16 cellular contexts compared by ENCODE assay signal in the genomic region with DNA sequence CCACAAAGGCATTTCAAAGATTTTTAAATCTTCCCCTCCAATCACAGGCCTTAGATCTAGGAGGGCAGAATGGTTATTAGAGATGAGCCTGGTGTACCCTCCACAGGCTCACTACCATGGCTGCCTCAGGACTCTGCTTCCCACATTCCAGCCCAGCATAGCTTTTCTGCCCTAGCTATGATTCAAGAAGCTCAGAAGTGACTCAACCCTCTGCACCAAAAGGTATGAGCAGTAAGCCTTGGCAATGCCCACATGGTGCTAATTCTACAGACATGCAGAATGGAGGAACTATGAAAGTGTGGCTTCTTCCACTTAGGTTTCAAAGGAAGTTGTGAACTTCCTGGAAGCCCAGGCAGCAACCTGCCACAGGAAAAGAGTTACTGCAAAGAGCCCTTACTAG.
DNase-seq lines count a peak whose midpoint lies in the region; ATAC-seq and TF ChIP-seq lines count a peak whose summit lies in the region.
"Had no signal": no experiment of that assay in that cellular context is flagged by ENCODE, and none has a peak within 500 bp of the region (broad histone marks: within the 10 kb centered on the region; RNA-seq: fewer than 3 reads in every experiment).

No MANE protein-coding gene starts in this region.

- H3K36me3 Mint-ChIP-seq in H9 (ENCODE audit: insufficient read depth in 1 of 3, low read depth in 3 of 3), result no peaks in the 10 kb centered on the region
- H3K36me3 Mint-ChIP-seq: CD4-positive, CD25-positive, alpha-beta regulatory T cell; IgD-negative memory B cell had no signal

- no peak overlapping the region for H3K4me3 Mint-ChIP-seq in stimulated activated naive CD8-positive, alpha-beta T cell treated with anti-CD3 and anti-CD28 coated beads, Interleukin-15, amount 100 ng/mL, for 72 hours
- no peak overlapping the region for H3K4me3 Mint-ChIP-seq in H9
- H3K4me3 Mint-ChIP-seq: CD4-positive, CD25-positive, alpha-beta regulatory T cell; IgD-negative memory B cell had no signal

- no peak overlapping the region for H2AFZ ChIP-seq in H9 (ENCODE audit: low read length)

- no peak overlapping the region for H2AK5ac ChIP-seq in H9 (ENCODE audit: insufficient read length, low read length)

- no peak overlapping the region for H3K4me2 ChIP-seq in H9 (ENCODE audit: insufficient read depth, insufficient read length, low read length)
- H3K4me2 ChIP-seq: BLaER1 treated with 17β-estradiol and CSF1 and Interleukin-3, amounts not matched to agents 10 nM and 100 nM had no signal

- no peaks in the 10 kb centered on the region for H4K20me1 ChIP-seq in H9 (ENCODE audit: control insufficient read depth, insufficient read depth, insufficient read length)
- H4K20me1 ChIP-seq: BLaER1 treated with 17β-estradiol and CSF1 and Interleukin-3, amounts not matched to agents 10 nM and 100 nM had no signal

- H3K4ac ChIP-seq in H9 (ENCODE audit: low read depth, low read length), result no peak overlapping the region

- H3K27me3 ChIP-seq in H9 (ENCODE audit: insufficient read depth, low read length), result no peaks in the 10 kb centered on the region
- H3K27me3 ChIP-seq: BLaER1 treated with 17β-estradiol and CSF1 and Interleukin-3, amounts not matched to agents 10 nM and 100 nM had no signal

- H3K23me2 ChIP-seq in H9 (ENCODE audit: insufficient read length, low read depth, low read length, poor library complexity, severe bottlenecking), result no peaks in the 10 kb centered on the region

- no peak overlapping the region for H3K27ac ChIP-seq in H9 (ENCODE audit: insufficient read length, low read depth, low read length)
- H3K27ac ChIP-seq: BLaER1 treated with 17β-estradiol and CSF1 and Interleukin-3, amounts not matched to agents 10 nM and 100 nM had no signal

- H4K91ac ChIP-seq in H9 (ENCODE audit: insufficient read length, low read depth, low read length), result no peak overlapping the region

- no peak overlapping the region for H3T11ph ChIP-seq in H9 (ENCODE audit: low read length)

- H3K27ac Mint-ChIP-seq in stimulated activated naive CD8-positive, alpha-beta T cell treated with anti-CD3 and anti-CD28 coated beads, Interleukin-15, amount 100 ng/mL, for 72 hours, result no peak overlapping the region
- no peak overlapping the region for H3K27ac Mint-ChIP-seq in H9
- H3K27ac Mint-ChIP-seq: CD4-positive, CD25-positive, alpha-beta regulatory T cell; IgD-negative memory B cell had no signal

- H3K27me3 Mint-ChIP-seq in stimulated activated naive CD8-positive, alpha-beta T cell treated with anti-CD3 and anti-CD28 coated beads, Interleukin-15, amount 100 ng/mL, for 72 hours, result no peaks in the 10 kb centered on the region
- H3K27me3 Mint-ChIP-seq in H9 (ENCODE audit: low read depth), result no peaks in the 10 kb centered on the region
- H3K27me3 Mint-ChIP-seq: CD4-positive, CD25-positive, alpha-beta regulatory T cell; IgD-negative memory B cell had no signal

- H3K23ac ChIP-seq in H9 (ENCODE audit: insufficient read length, low read depth, low read length), result no peak overlapping the region

- H3K14ac ChIP-seq in H9 (ENCODE audit: insufficient read depth, low read length), result no peak overlapping the region

- peak; percentile 19 for ATAC-seq in stimulated activated naive CD8-positive, alpha-beta T cell treated with anti-CD3 and anti-CD28 coated beads, Interleukin-15, Interleukin-2, amounts not matched to agents 100 U/mL and 50 U/mL, for 24 hours
- no peak for ATAC-seq in stimulated activated naive CD8-positive, alpha-beta T cell treated with anti-CD3 and anti-CD28 coated beads, Interleukin-15, amount 100 ng/mL, for 72 hours
- ATAC-seq in HG03354 (IDR thresholded peaks at IDR 0.05; ENCODE audit: poor library complexity, severe bottlenecking, unreplicated experiment), result no peak
- ATAC-seq: HCT116 had no signal

- H2BK12ac ChIP-seq in H9 (ENCODE audit: insufficient read length, low read depth, low read length), result no peak overlapping the region

- H3K9ac ChIP-seq in H9 (ENCODE audit: extremely low read depth, insufficient read length, low read length), result no peak overlapping the region
- H3K9ac ChIP-seq: BLaER1 treated with 17β-estradiol and CSF1 and Interleukin-3, amounts not matched to agents 10 nM and 100 nM had no signal

- no peak overlapping the region for H3K56ac ChIP-seq in H9 (ENCODE audit: insufficient read length, low read depth, low read length)

- no peak overlapping the region for H2BK120ac ChIP-seq in H9 (ENCODE audit: low read depth, low read length, poor library complexity, severe bottlenecking)

- no peak overlapping the region for H4K5ac ChIP-seq in H9 (ENCODE audit: insufficient read length, low read depth, low read length)

- no peaks in the 10 kb centered on the region for H3K79me1 ChIP-seq in H9 (ENCODE audit: insufficient read depth, low read depth, low read length, poor library complexity, severe bottlenecking)

- no peak for DNase-seq in stimulated activated naive CD8-positive, alpha-beta T cell treated with anti-CD3 and anti-CD28 coated beads, Interleukin-15, Interleukin-2, amounts not matched to agents 100 U/mL and 50 U/mL, for 24 hours
- DNase-seq in stimulated activated naive CD8-positive, alpha-beta T cell treated with anti-CD3 and anti-CD28 coated beads, Interleukin-15, amount 100 ng/mL, for 72 hours, result no peak
- DNase-seq in NCI-H226, result peak; percentile 19
- peak; percentile 60 for DNase-seq in epithelial cell of esophagus (ENCODE audit: low read depth)
- no peak for DNase-seq in T1000 (lab: John Stamatoyannopoulos, UW)
- DNase-seq in DMS53 (lab: John Stamatoyannopoulos, UW), result no peak
- no peak for DNase-seq in H9
- DNase-seq: 8988T; AML-193; CD4-positive, CD25-positive, alpha-beta regulatory T cell; DMS79; GDM1 had no signal

- no peaks in the 10 kb centered on the region for H3K4me1 ChIP-seq in H9 (ENCODE audit: insufficient read depth, low read length)
- H3K4me1 ChIP-seq: BLaER1 treated with 17β-estradiol and CSF1 and Interleukin-3, amounts not matched to agents 10 nM and 100 nM had no signal

- no peak overlapping the region for H2BK15ac ChIP-seq in H9 (ENCODE audit: low read depth, low read length)

- H3K9me3 Mint-ChIP-seq in stimulated activated naive CD8-positive, alpha-beta T cell treated with anti-CD3 and anti-CD28 coated beads, Interleukin-15, amount 100 ng/mL, for 72 hours, result peaks cover 12 to 18% of the 10 kb centered on the region in 2 donors
- peaks cover 0 to 4% of the 10 kb centered on the region in 2 experiments; a peak in 4 of 5 replicates for H3K9me3 Mint-ChIP-seq in H9

- no peaks in the 10 kb centered on the region for H3K79me2 ChIP-seq in H9 (ENCODE audit: insufficient read depth, low read length)

- no peaks in the 10 kb centered on the region for H3K9me3 ChIP-seq in H9 (ENCODE audit: control insufficient read depth, low read depth, low read length)

- no peak overlapping the region for H3K4me3 ChIP-seq in epithelial cell of esophagus (ENCODE audit: low read length)
- H3K4me3 ChIP-seq: BLaER1 treated with 17β-estradiol and CSF1 and Interleukin-3, amounts not matched to agents 10 nM and 100 nM had no signal

- H3K18ac ChIP-seq in H9 (ENCODE audit: insufficient read length, low read depth, low read length), result no peak overlapping the region

- H3K4me1 Mint-ChIP-seq in stimulated activated naive CD8-positive, alpha-beta T cell treated with anti-CD3 and anti-CD28 coated beads, Interleukin-15, amount 100 ng/mL, for 72 hours, result no peaks in the 10 kb centered on the region
- no peaks in the 10 kb centered on the region for H3K4me1 Mint-ChIP-seq in H9
- H3K4me1 Mint-ChIP-seq: CD4-positive, CD25-positive, alpha-beta regulatory T cell; IgD-negative memory B cell had no signal

- H2BK5ac ChIP-seq in H9 (ENCODE audit: insufficient read length, low read length), result no peak overlapping the region

- no peak for TF ChIP-seq CTCF in epithelial cell of esophagus (IDR thresholded peaks at IDR 0.05; ENCODE audit: insufficient read depth, low read depth, low read length, missing control alignments)
- TF ChIP-seq CTCF in H9 (conservative IDR thresholded peaks at IDR 0.05), result no peak

- no peak overlapping the region for H4K8ac ChIP-seq in H9 (replicated peaks; ENCODE audit: insufficient read length, low read depth, low read length)

- H2BK20ac ChIP-seq in H9 (ENCODE audit: low read depth, low read length, poor library complexity, severe bottlenecking), result no peak overlapping the region

Comparison
In these comparisons a context has a peak if more than half of its experiments do, and no peak if none do; other contexts are left out.
1. DNase-seq: peak in NCI-H226 (single experiment) and epithelial cell of esophagus (single experiment); none in stimulated activated naive CD8-positive, alpha-beta T cell treated with anti-CD3 and anti-CD28 coated beads, Interleukin-15, Interleukin-2, amounts not matched to agents 100 U/mL and 50 U/mL, for 24 hours (single experiment), stimulated activated naive CD8-positive, alpha-beta T cell treated with anti-CD3 and anti-CD28 coated beads, Interleukin-15, amount 100 ng/mL, for 72 hours (0 of 2), T1000 (single experiment), DMS53 (single experiment) and H9 (single experiment).